14 cellular contexts compared by ENCODE assay signal in the genomic region with DNA sequence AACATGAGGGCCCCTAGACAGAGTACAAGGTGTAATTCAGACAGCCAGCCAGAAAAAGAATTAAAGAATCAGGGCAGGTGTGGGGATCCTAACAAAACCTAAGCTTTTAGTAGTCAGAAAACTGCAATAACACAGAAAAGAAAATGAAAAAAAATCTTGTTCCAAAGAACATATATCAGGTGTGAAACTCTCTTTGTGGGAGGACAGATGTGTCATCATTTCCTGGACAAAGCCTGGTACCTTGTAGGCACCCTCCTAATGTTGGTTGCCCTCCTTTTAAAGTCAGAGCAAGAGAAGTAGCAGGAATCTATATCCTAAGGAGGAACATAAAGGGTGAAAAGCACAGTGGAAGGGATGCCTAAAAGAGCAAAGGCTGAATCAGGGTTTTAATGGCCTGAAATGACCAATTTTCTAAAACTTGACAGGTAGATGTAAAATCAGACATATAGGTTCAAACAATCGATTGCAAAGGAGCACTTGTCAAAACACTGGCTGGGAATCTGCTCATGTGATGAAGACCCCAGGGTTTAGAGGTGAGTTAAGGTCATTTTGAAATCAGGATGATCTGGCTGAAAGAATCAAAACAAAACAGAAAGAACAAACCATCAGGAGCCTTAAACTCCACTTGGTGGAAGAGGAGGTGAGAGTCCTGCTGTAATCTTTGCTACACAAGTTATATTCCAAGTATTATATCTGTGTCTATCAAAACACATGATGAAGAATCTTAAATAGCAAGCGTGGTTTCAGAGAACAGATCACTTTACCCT. TPM values are rescaled to one million over a fixed set of nuclear protein-coding genes. Genes with fewer than 3 reads are reported as not detected.
DNase-seq lines count a peak whose midpoint lies in the region; ATAC-seq and TF ChIP-seq lines count a peak whose summit lies in the region.
"Had no signal": no experiment of that assay in that cellular context is flagged by ENCODE, and none has a peak within 500 bp of the region (broad histone marks: within the 10 kb centered on the region; RNA-seq: fewer than 3 reads in every experiment).

No MANE protein-coding gene starts in this region.

- in situ Hi-C loops in Panc1 (cut with HindIII; ENCODE audit: low pct_unique_long_range_greater_than_20kb, low sequenced_read_pairs), result no loop called here

- H3K36me3 ChIP-seq in Panc1 (ENCODE audit: control insufficient read depth, insufficient read depth, low read length) (no peaks in the 10 kb centered on the region; the same call in 1 of the 2 replicates), psoas muscle (ENCODE audit: insufficient read depth in 1 of 2, low read depth in 1 of 2) (peaks cover 0 to 10% of the 10 kb centered on the region in 2 donors)
- peaks cover 6% of the 10 kb centered on the region for H3K36me3 ChIP-seq in effector memory CD4-positive, alpha-beta T cell (ENCODE audit: control insufficient read depth, insufficient read depth, low read length)

- ATAC-seq in activated T-cell treated with anti-CD3 and anti-CD28 coated beads, Interleukin-2, amount 50 U/mL, for 72 hours (replicated peaks in 1 of 2), result peak; percentile 16 to 25
- ATAC-seq in Panc1 (no peak), GM21528 (IDR thresholded peaks at IDR 0.05; ENCODE audit: low FRiP score, unreplicated experiment) (no peak), psoas muscle (no peak)
- ATAC-seq: GM12878 had no signal

- no peak for TF ChIP-seq CTCF in Panc1 (IDR thresholded peaks at IDR 0.05)
- no peak for TF ChIP-seq CTCF in psoas muscle (IDR thresholded peaks at IDR 0.05)

- H3K4me1 ChIP-seq in Panc1 (ENCODE audit: control insufficient read depth, insufficient read depth, low read length), result peaks cover 45% of the 10 kb centered on the region
- peaks cover 78% of the 10 kb centered on the region for H3K4me1 ChIP-seq in effector memory CD4-positive, alpha-beta T cell (ENCODE audit: control insufficient read depth, insufficient read depth, low read length, poor library complexity, severe bottlenecking)
- peaks cover 44% of the 10 kb centered on the region for H3K4me1 ChIP-seq in psoas muscle

- 65 to 81% (median 76%) methylated on average over 2 of the region's 2 CpGs for WGBS in psoas muscle, 3 donors

- H3K4me1 Mint-ChIP-seq in activated T-cell treated with anti-CD3 and anti-CD28 coated beads, Interleukin-2, amount 50 U/mL, for 72 hours (ENCODE audit: low read depth), result peaks cover 94% of the 10 kb centered on the region
- peaks cover 100% of the 10 kb centered on the region for H3K4me1 Mint-ChIP-seq in stimulated activated naive CD8-positive, alpha-beta T cell treated with anti-CD3 and anti-CD28 coated beads, Interleukin-15, Interleukin-2, amounts not matched to agents 100 ng/mL and 50 ng/mL, for 24 hours (ENCODE audit: low read depth)

- POLR2A ChIA-PET in Panc1 (lab: Charles Lee), result no interaction called here

- H3K9me3 Mint-ChIP-seq in activated T-cell treated with anti-CD3 and anti-CD28 coated beads, Interleukin-2, amount 50 U/mL, for 72 hours, result no peaks in the 10 kb centered on the region
- H3K9me3 Mint-ChIP-seq in stimulated activated naive CD8-positive, alpha-beta T cell treated with anti-CD3 and anti-CD28 coated beads, Interleukin-15, Interleukin-2, amounts not matched to agents 100 ng/mL and 50 ng/mL, for 24 hours, result no peaks in the 10 kb centered on the region

- H3K4me3 ChIP-seq in Panc1 (ENCODE audit: low read depth in 2 of 2, low read length in 2 of 2) (no peak overlapping the region), psoas muscle (no peak overlapping the region)
- H3K4me3 ChIP-seq in effector memory CD4-positive, alpha-beta T cell (ENCODE audit: insufficient read depth, low read depth, low read length, poor library complexity, severe bottlenecking), result no peak overlapping the region
- H3K4me3 ChIP-seq: GM12878 had no signal

- DNase-seq in activated T-cell treated with anti-CD3 and anti-CD28 coated beads, Interleukin-2, amount 50 U/mL, for 72 hours, result no peak
- DNase-seq in activated T-cell treated with anti-CD3 and anti-CD28 coated beads, Interleukin-2, amount 50 U/mL, for 1 hour, result no peak
- no peak for DNase-seq in Panc1 (ENCODE audit: low read depth, low spot score)
- DNase-seq in effector memory CD4-positive, alpha-beta T cell, result no peak
- no peak for DNase-seq in psoas muscle
- DNase-seq in glomerular visceral epithelial cell (ENCODE audit: extremely low spot score), result no peak
- DNase-seq: activated CD4-positive, alpha-beta T cell treated with anti-CD3 and anti-CD28 coated beads for 1 hour; DMS79; NCI-H1694; NCI-H748 treated with DMSO at 0.1 percent for 48 hours; nucleus accumbens had no signal

- intact Hi-C loops in Panc1 (cut with micrococcal nuclease; ENCODE audit: unreplicated experiment) (no loop called here), psoas muscle (cut with DNase I) (no loop called here)

- H3K27ac Mint-ChIP-seq in activated T-cell treated with anti-CD3 and anti-CD28 coated beads, Interleukin-2, amount 50 U/mL, for 72 hours, result peak overlapping the region; percentile 94
- H3K27ac Mint-ChIP-seq in stimulated activated naive CD8-positive, alpha-beta T cell treated with anti-CD3 and anti-CD28 coated beads, Interleukin-15, Interleukin-2, amounts not matched to agents 100 ng/mL and 50 ng/mL, for 24 hours, result peak overlapping the region; percentile 88

- no peaks in the 10 kb centered on the region for H3K27me3 ChIP-seq in Panc1 (ENCODE audit: control insufficient read depth, insufficient read depth, low read length)
- H3K27me3 ChIP-seq in effector memory CD4-positive, alpha-beta T cell (replicated peaks; ENCODE audit: control insufficient read depth, insufficient read depth, low read length, poor library complexity, severe bottlenecking), result no peaks in the 10 kb centered on the region
- H3K27me3 ChIP-seq in psoas muscle (ENCODE audit: insufficient read depth in 3 of 3, low read length in 2 of 3), result no peaks in the 10 kb centered on the region

- CTCF ChIA-PET in Panc1 (lab: Charles Lee), result no interaction called here

- peak overlapping the region; percentile 91 for H3K27ac ChIP-seq in Panc1 (ENCODE audit: low read length)
- peak overlapping the region; percentile 49 for H3K27ac ChIP-seq in effector memory CD4-positive, alpha-beta T cell (ENCODE audit: insufficient read depth, low read length, poor library complexity, severe bottlenecking)
- no peak overlapping the region for H3K27ac ChIP-seq in psoas muscle

- H3K4me3 Mint-ChIP-seq in activated T-cell treated with anti-CD3 and anti-CD28 coated beads, Interleukin-2, amount 50 U/mL, for 72 hours, result peak overlapping the region; percentile 76 to 80
- peak overlapping the region; percentile 48 for H3K4me3 Mint-ChIP-seq in stimulated activated naive CD8-positive, alpha-beta T cell treated with anti-CD3 and anti-CD28 coated beads, Interleukin-15, Interleukin-2, amounts not matched to agents 100 ng/mL and 50 ng/mL, for 24 hours

- no peaks in the 10 kb centered on the region for H3K9me3 ChIP-seq in Panc1 (ENCODE audit: control insufficient read depth, insufficient read depth, low read depth, low read length)
- no peaks in the 10 kb centered on the region for H3K9me3 ChIP-seq in effector memory CD4-positive, alpha-beta T cell (ENCODE audit: control insufficient read depth, low read length)
- H3K9me3 ChIP-seq in psoas muscle, result no peaks in the 10 kb centered on the region

- no TSS peak for BruUV-seq in Panc1 (replicated peaks; lab: Mats Ljungman, UMichigan)

- H3K27me3 Mint-ChIP-seq in activated T-cell treated with anti-CD3 and anti-CD28 coated beads, Interleukin-2, amount 50 U/mL, for 72 hours (ENCODE audit: low read depth), result no peaks in the 10 kb centered on the region
- no peaks in the 10 kb centered on the region for H3K27me3 Mint-ChIP-seq in stimulated activated naive CD8-positive, alpha-beta T cell treated with anti-CD3 and anti-CD28 coated beads, Interleukin-15, Interleukin-2, amounts not matched to agents 100 ng/mL and 50 ng/mL, for 24 hours

- H3K36me3 Mint-ChIP-seq in activated T-cell treated with anti-CD3 and anti-CD28 coated beads, Interleukin-2, amount 50 U/mL, for 72 hours (ENCODE audit: insufficient read depth in 2 of 2), result peaks cover 10 to 31% of the 10 kb centered on the region in 2 donors
- H3K36me3 Mint-ChIP-seq in stimulated activated naive CD8-positive, alpha-beta T cell treated with anti-CD3 and anti-CD28 coated beads, Interleukin-15, Interleukin-2, amounts not matched to agents 100 ng/mL and 50 ng/mL, for 24 hours (ENCODE audit: low read depth), result peaks cover 77% of the 10 kb centered on the region

RNA-seq across cellular contexts. Expression of gene TGFBR2, which starts 54.9 kb away (rescaled TPM):
- total RNA-seq in activated T-cell treated with anti-CD3 and anti-CD28 coated beads, Interleukin-2, amount 50 U/mL, for 72 hours, result 10 to 100 TPM; 37.7 to 45.9 TPM
- 45.9 TPM for total RNA-seq in Panc1 (2021; ENCODE audit: unreplicated experiment)
- polyA plus RNA-seq in Panc1 (2012; ENCODE audit: insufficient read length), result 38.8 TPM
- 10 to 100 TPM; 36.0 to 51.8 (median 44.6) TPM for total RNA-seq in psoas muscle
- polyA plus RNA-seq in psoas muscle, result 10 to 100 TPM; 19.7 to 58.8 (median 23.4) TPM

Comparison
In these comparisons a context has a peak if more than half of its experiments do, and no peak if none do; other contexts are left out.
1. ATAC-seq: peak in activated T-cell treated with anti-CD3 and anti-CD28 coated beads, Interleukin-2, amount 50 U/mL, for 72 hours (2 of 2); none in Panc1 (single experiment), GM21528 (single experiment) and psoas muscle (0 of 4).